In the genomic region with DNA sequence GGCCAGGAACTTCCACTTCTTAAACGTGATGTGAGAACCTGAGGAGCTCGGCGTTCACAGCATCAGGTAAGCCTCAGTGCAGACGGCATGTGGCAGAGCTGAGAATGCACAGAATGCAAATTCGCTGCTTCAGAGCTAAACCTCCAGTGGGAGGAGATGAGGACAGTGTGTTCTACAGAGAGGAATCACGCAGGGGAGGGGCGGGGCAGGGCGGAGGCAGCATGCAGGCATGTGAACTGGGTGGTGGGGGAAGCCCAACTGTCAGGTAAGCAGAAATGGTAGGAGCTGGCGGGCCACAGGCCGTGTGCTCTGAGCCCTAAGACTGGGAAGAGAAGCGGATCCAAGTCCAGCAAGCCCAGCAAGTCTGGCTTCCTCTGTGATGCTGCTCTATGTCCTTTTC, we compare ENCODE assay signal across 20 cellular contexts.
A peak's percentile ranks its signal among the peaks of the same experiment; 100 is the strongest.
DNase-seq lines count a peak whose midpoint lies in the region; ATAC-seq, FAIRE-seq and TF ChIP-seq lines count a peak whose summit lies in the region.
"Had no signal": no experiment of that assay in that cellular context is flagged by ENCODE, and none has a peak within 500 bp of the region (broad histone marks: within the 10 kb centered on the region; RNA-seq: fewer than 3 reads in every experiment).

No MANE protein-coding gene starts in this region.

- H3K27ac Mint-ChIP-seq in activated naive CD4-positive, alpha-beta T cell treated with anti-CD3 and anti-CD28 coated beads, Interleukin-2, amount 50 U/mL, for 24 hours: peak overlapping the region; percentile 62
- H3K27ac Mint-ChIP-seq in activated naive CD4-positive, alpha-beta T cell treated with anti-CD3 and anti-CD28 coated beads for 36 hours: no peak overlapping the region
- H3K27ac Mint-ChIP-seq in activated CD4-positive, alpha-beta memory T cell treated with anti-CD3 and anti-CD28 coated beads for 36 hours: peak overlapping the region; percentile 20
- no peak overlapping the region for H3K27ac Mint-ChIP-seq in stimulated activated memory B cell treated with anti-CD40 and anti-IgM and Interleukin-4, amounts not matched to agents 10 μg/mL and 1 μg/mL and 100 μg/mL, for 72 hours

- no peak for TF ChIP-seq CTCF in epithelial cell of esophagus (IDR thresholded peaks at IDR 0.05; ENCODE audit: insufficient read depth, low read depth, low read length, missing control alignments)

- POLR2A ChIA-PET in activated CD4-positive, alpha-beta memory T cell treated with anti-CD3 and anti-CD28 coated beads for 36 hours (lab: Charles Lee): no interaction called here

- no peak overlapping the region for H3K4me3 Mint-ChIP-seq in activated naive CD4-positive, alpha-beta T cell treated with anti-CD3 and anti-CD28 coated beads, Interleukin-2, amount 50 U/mL, for 24 hours
- H3K4me3 Mint-ChIP-seq in activated naive CD4-positive, alpha-beta T cell treated with anti-CD3 and anti-CD28 coated beads for 36 hours: no peak overlapping the region
- no peak overlapping the region for H3K4me3 Mint-ChIP-seq in activated CD4-positive, alpha-beta memory T cell treated with anti-CD3 and anti-CD28 coated beads for 36 hours
- no peak overlapping the region for H3K4me3 Mint-ChIP-seq in stimulated activated memory B cell treated with anti-CD40 and anti-IgM and Interleukin-4, amounts not matched to agents 10 μg/mL and 1 μg/mL and 100 μg/mL, for 72 hours
- H3K4me3 Mint-ChIP-seq: activated CD4-positive, alpha-beta T cell treated with anti-CD3 and anti-CD28 coated beads for 36 hours; activated naive CD8-positive, alpha-beta T cell; naive B cell had no signal

- DNase-seq in activated naive CD4-positive, alpha-beta T cell treated with anti-CD3 and anti-CD28 coated beads for 36 hours: no peak
- DNase-seq in activated CD4-positive, alpha-beta memory T cell treated with anti-CD3 and anti-CD28 coated beads for 36 hours: no peak
- peak; percentile 21 for DNase-seq in epithelial cell of esophagus (ENCODE audit: low read depth)
- DNase-seq in small intestine: peak; percentile 42
- DNase-seq in OCI-M1 (lab: John Stamatoyannopoulos, UW): no peak
- DNase-seq: activated CD4-positive, alpha-beta T cell treated with anti-CD3 and anti-CD28 coated beads for 36 hours; DND-41; Karpas-422; naive B cell; NCI-H1092 treated with DMSO at 0.1 percent for 48 hours; NCI-H774; psoas muscle; spleen; trophoblast cell had no signal

- H3K4me1 ChIP-seq in small intestine (ENCODE audit: control insufficient read depth in 2 of 2, insufficient read depth in 1 of 2, low read depth in 1 of 2, low read length in 1 of 2): peaks cover 6 to 9% of the 10 kb centered on the region in 2 donors

- no peak overlapping the region for H3K27ac ChIP-seq in small intestine (ENCODE audit: low read depth in 1 of 2, low read length in 1 of 2)
- H3K27ac ChIP-seq: psoas muscle, SK-N-MC had no signal

- H3K36me3 Mint-ChIP-seq in activated naive CD4-positive, alpha-beta T cell treated with anti-CD3 and anti-CD28 coated beads, Interleukin-2, amount 50 U/mL, for 24 hours: peaks cover 3% of the 10 kb centered on the region
- peaks cover 46% of the 10 kb centered on the region for H3K36me3 Mint-ChIP-seq in activated naive CD4-positive, alpha-beta T cell treated with anti-CD3 and anti-CD28 coated beads for 36 hours (ENCODE audit: low read depth)
- H3K36me3 Mint-ChIP-seq in activated CD4-positive, alpha-beta memory T cell treated with anti-CD3 and anti-CD28 coated beads for 36 hours: peaks cover 24% of the 10 kb centered on the region
- peaks cover 24% of the 10 kb centered on the region for H3K36me3 Mint-ChIP-seq in stimulated activated memory B cell treated with anti-CD40 and anti-IgM and Interleukin-4, amounts not matched to agents 10 μg/mL and 1 μg/mL and 100 μg/mL, for 72 hours
- H3K36me3 Mint-ChIP-seq: naive B cell had no signal

- H3K27me3 Mint-ChIP-seq in activated naive CD4-positive, alpha-beta T cell treated with anti-CD3 and anti-CD28 coated beads, Interleukin-2, amount 50 U/mL, for 24 hours: no peaks in the 10 kb centered on the region
- no peaks in the 10 kb centered on the region for H3K27me3 Mint-ChIP-seq in activated naive CD4-positive, alpha-beta T cell treated with anti-CD3 and anti-CD28 coated beads for 36 hours (ENCODE audit: low read depth)
- H3K27me3 Mint-ChIP-seq in activated CD4-positive, alpha-beta memory T cell treated with anti-CD3 and anti-CD28 coated beads for 36 hours: no peaks in the 10 kb centered on the region
- no peaks in the 10 kb centered on the region for H3K27me3 Mint-ChIP-seq in stimulated activated memory B cell treated with anti-CD40 and anti-IgM and Interleukin-4, amounts not matched to agents 10 μg/mL and 1 μg/mL and 100 μg/mL, for 72 hours
- H3K27me3 Mint-ChIP-seq: activated CD4-positive, alpha-beta T cell treated with anti-CD3 and anti-CD28 coated beads for 36 hours; activated naive CD8-positive, alpha-beta T cell; naive B cell had no signal

- H3K4me1 Mint-ChIP-seq in activated naive CD4-positive, alpha-beta T cell treated with anti-CD3 and anti-CD28 coated beads, Interleukin-2, amount 50 U/mL, for 24 hours: peaks cover 88% of the 10 kb centered on the region
- H3K4me1 Mint-ChIP-seq in activated naive CD4-positive, alpha-beta T cell treated with anti-CD3 and anti-CD28 coated beads for 36 hours (ENCODE audit: low read depth): peaks cover 71% of the 10 kb centered on the region
- H3K4me1 Mint-ChIP-seq in activated CD4-positive, alpha-beta memory T cell treated with anti-CD3 and anti-CD28 coated beads for 36 hours (ENCODE audit: low read depth): peaks cover 78% of the 10 kb centered on the region
- peaks cover 76% of the 10 kb centered on the region for H3K4me1 Mint-ChIP-seq in stimulated activated memory B cell treated with anti-CD40 and anti-IgM and Interleukin-4, amounts not matched to agents 10 μg/mL and 1 μg/mL and 100 μg/mL, for 72 hours

- no peak for FAIRE-seq in small intestine (lab: Jason Lieb, UNC)

- ATAC-seq in stimulated activated memory B cell treated with anti-CD40 and anti-IgM and Interleukin-4, amounts not matched to agents 10 μg/mL and 1 μg/mL and 100 μg/mL, for 72 hours: no peak
- ATAC-seq in GM18868 (IDR thresholded peaks at IDR 0.05; ENCODE audit: unreplicated experiment): no peak
- ATAC-seq: activated CD4-positive, alpha-beta T cell treated with anti-CD3 and anti-CD28 coated beads for 36 hours had no signal

- CTCF ChIA-PET in activated naive CD4-positive, alpha-beta T cell treated with anti-CD3 and anti-CD28 coated beads for 36 hours (lab: Charles Lee): no interaction called here
- CTCF ChIA-PET in activated CD4-positive, alpha-beta memory T cell treated with anti-CD3 and anti-CD28 coated beads for 36 hours (lab: Charles Lee): interaction anchor here (1.0 to 1.1 kb wide), 2 partner anchors 72 to 197 kb away, joined by 3 read pairs; no protein-coding TSS in a partner anchor

- H3K36me3 ChIP-seq in small intestine (ENCODE audit: control insufficient read depth in 2 of 2, insufficient read depth in 2 of 2, low read length in 2 of 2): peaks cover 0 to 7% of the 10 kb centered on the region in 2 donors

- WGBS in small intestine, 3 donors: 76 to 79% (median 77%) methylated on average over 11 of the region's 11 CpGs

- intact Hi-C loops in activated naive CD4-positive, alpha-beta T cell treated with anti-CD3 and anti-CD28 coated beads for 36 hours (cut with micrococcal nuclease): loop anchor here (10.0 kb wide), 1 partner anchor 197 kb away; no protein-coding TSS in a partner anchor
- intact Hi-C loops in activated CD4-positive, alpha-beta memory T cell treated with anti-CD3 and anti-CD28 coated beads for 36 hours (cut with micrococcal nuclease): no loop called here

- no peaks in the 10 kb centered on the region for H3K27me3 ChIP-seq in small intestine (ENCODE audit: control insufficient read depth in 2 of 2, insufficient read depth in 2 of 2, low read length in 2 of 2)
- H3K27me3 ChIP-seq: spleen had no signal

- H3K9me3 ChIP-seq in small intestine (ENCODE audit: control insufficient read depth, low read depth): no peaks in the 10 kb centered on the region
- H3K9me3 ChIP-seq: psoas muscle, spleen had no signal

- H3K4me3 ChIP-seq in epithelial cell of esophagus (ENCODE audit: low read length) (no peak overlapping the region), small intestine (ENCODE audit: low read depth in 1 of 2, low read length in 2 of 2) (no peak overlapping the region)
- H3K4me3 ChIP-seq: lung, psoas muscle, SK-N-MC, spleen had no signal

- H3K9me3 Mint-ChIP-seq in activated naive CD4-positive, alpha-beta T cell treated with anti-CD3 and anti-CD28 coated beads, Interleukin-2, amount 50 U/mL, for 24 hours: no peaks in the 10 kb centered on the region
- no peaks in the 10 kb centered on the region for H3K9me3 Mint-ChIP-seq in activated naive CD4-positive, alpha-beta T cell treated with anti-CD3 and anti-CD28 coated beads for 36 hours
- H3K9me3 Mint-ChIP-seq in activated CD4-positive, alpha-beta memory T cell treated with anti-CD3 and anti-CD28 coated beads for 36 hours: no peaks in the 10 kb centered on the region
- H3K9me3 Mint-ChIP-seq in stimulated activated memory B cell treated with anti-CD40 and anti-IgM and Interleukin-4, amounts not matched to agents 10 μg/mL and 1 μg/mL and 100 μg/mL, for 72 hours: no peaks in the 10 kb centered on the region
- H3K9me3 Mint-ChIP-seq: naive B cell had no signal

Comparison
In these comparisons a context has a peak if more than half of its experiments do, and no peak if none do; other contexts are left out.
1. H3K27ac Mint-ChIP-seq: peak in activated naive CD4-positive, alpha-beta T cell treated with anti-CD3 and anti-CD28 coated beads, Interleukin-2, amount 50 U/mL, for 24 hours (single experiment) and activated CD4-positive, alpha-beta memory T cell treated with anti-CD3 and anti-CD28 coated beads for 36 hours (single experiment); none in activated naive CD4-positive, alpha-beta T cell treated with anti-CD3 and anti-CD28 coated beads for 36 hours (single experiment) and stimulated activated memory B cell treated with anti-CD40 and anti-IgM and Interleukin-4, amounts not matched to agents 10 μg/mL and 1 μg/mL and 100 μg/mL, for 72 hours (single experiment).
2. DNase-seq: peak in epithelial cell of esophagus (single experiment) and small intestine (single experiment); none in activated naive CD4-positive, alpha-beta T cell treated with anti-CD3 and anti-CD28 coated beads for 36 hours (single experiment), activated CD4-positive, alpha-beta memory T cell treated with anti-CD3 and anti-CD28 coated beads for 36 hours (single experiment) and OCI-M1 (single experiment).